In the genomic region with DNA sequence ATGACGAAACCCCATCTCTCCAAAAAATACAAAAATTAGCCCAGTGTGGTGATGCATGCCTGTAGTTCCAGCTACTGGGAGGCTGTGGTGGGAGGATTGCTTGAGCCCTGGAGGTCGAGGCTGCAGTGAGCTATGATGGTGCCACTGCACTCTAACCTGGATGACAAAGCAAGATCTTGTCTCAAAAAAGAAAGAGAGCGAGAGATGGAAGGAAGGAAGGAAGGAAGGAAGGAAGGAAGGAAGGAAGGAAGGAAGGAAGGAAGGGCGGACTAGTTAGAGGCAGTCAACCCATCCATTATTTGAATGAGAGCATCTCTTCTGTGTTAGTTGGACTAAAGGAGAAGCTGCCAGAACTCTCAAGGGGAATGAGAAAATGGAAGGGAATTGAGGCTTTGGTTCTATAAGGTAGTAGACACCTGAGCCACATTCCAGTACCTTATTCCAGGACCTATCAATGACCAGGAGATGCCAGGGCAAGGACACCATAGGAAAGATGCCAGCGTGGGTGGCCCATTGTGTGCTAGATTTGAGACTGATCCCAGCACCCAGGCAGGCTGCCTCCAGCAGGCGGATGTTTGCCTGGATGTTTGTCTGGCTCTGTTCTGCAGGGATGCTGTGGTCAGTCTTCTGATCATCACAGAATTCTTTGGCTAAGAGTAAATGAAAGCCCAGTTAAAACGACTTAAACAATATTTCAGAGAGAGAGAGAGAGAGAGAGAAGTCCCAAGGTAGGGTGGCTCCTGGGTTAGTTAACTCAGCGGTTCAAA, we compare ENCODE assay signal across 31 cellular contexts.
"Had no signal": no experiment of that assay in that cellular context is flagged by ENCODE, and none has a peak within 500 bp of the region (broad histone marks: within the 10 kb centered on the region; RNA-seq: fewer than 3 reads in every experiment).

No MANE protein-coding gene starts in this region.

- H3K36me3 ChIP-seq: brain microvascular endothelial cell, esophagus muscularis mucosa, gastroesophageal sphincter, heart right ventricle had no signal

- FAIRE-seq: astrocyte, bronchial epithelial cell had no signal

- H3K9me3 ChIP-seq: esophagus muscularis mucosa, gastroesophageal sphincter, heart right ventricle had no signal

- H3K36me3 Mint-ChIP-seq: activated CD4-positive, alpha-beta memory T cell treated with anti-CD3 and anti-CD28 coated beads for 36 hours; activated naive CD8-positive, alpha-beta T cell had no signal

- H3K4me1 ChIP-seq: esophagus muscularis mucosa, foreskin keratinocyte, gastroesophageal sphincter had no signal

- H3K4me3 ChIP-seq: coronary artery, dorsolateral prefrontal cortex, esophagus muscularis mucosa, gastroesophageal sphincter, heart right ventricle had no signal

- H3K4me3 Mint-ChIP-seq: activated CD4-positive, alpha-beta memory T cell treated with anti-CD3 and anti-CD28 coated beads for 36 hours; activated CD4-positive, alpha-beta T cell treated with anti-CD3 and anti-CD28 coated beads for 36 hours; activated CD4-positive, alpha-beta T cell treated with anti-CD3 and anti-CD28 coated beads, Interleukin-2, amount 10 ng/mL, durations not matched to agents 24 days and 14 days; activated CD8-positive, alpha-beta memory T cell treated with anti-CD3 and anti-CD28 coated beads, Interleukin-2, amount 10 ng/mL, durations not matched to agents 7 days and 5 days; activated CD8-positive, alpha-beta T cell treated with anti-CD3 and anti-CD28 coated beads, Interleukin-2, amount 10 ng/mL, durations not matched to agents 7 days and 5 days; activated naive CD4-positive, alpha-beta T cell treated with anti-CD3 and anti-CD28 coated beads for 36 hours; activated naive CD8-positive, alpha-beta T cell; activated T-helper 1 cell treated with anti-CD3 and anti-CD28 coated beads, Interleukin-12 subunit alpha, Interleukin-12 subunit beta, Interleukin-2, Interleukin-4 antibody, amounts not matched to agents 30 ng/mL and 10 ng/mL and 1 ng/mL, durations not matched to agents 14 hours and 24 hours and 36 hours; central memory CD8-positive, alpha-beta T cell; dendritic cell treated with granulocyte-macrophage colony-stimulating factor and Interleukin-4, amounts not matched to agents 40 ng/mL and 50 ng/mL, for 4 days; effector memory CD8-positive, alpha-beta T cell had no signal

- DNase-seq: activated CD4-positive, alpha-beta memory T cell treated with anti-CD3 and anti-CD28 coated beads for 36 hours; activated CD4-positive, alpha-beta T cell treated with anti-CD3 and anti-CD28 coated beads for 36 hours; activated CD4-positive, alpha-beta T cell treated with anti-CD3 and anti-CD28 coated beads, Interleukin-2, amount 10 ng/mL, durations not matched to agents 24 days and 14 days; activated CD4-positive, CD25-positive, alpha-beta regulatory T cell; activated CD4-positive, CD25-positive, alpha-beta regulatory T cell treated with anti-CD3 and anti-CD28 coated beads, Interleukin-2, amount 50 U/mL, for 72 hours; activated CD8-positive, alpha-beta memory T cell treated with anti-CD3 and anti-CD28 coated beads, Interleukin-2, amount 10 ng/mL, durations not matched to agents 7 days and 5 days; activated CD8-positive, alpha-beta memory T cell treated with anti-CD3 and anti-CD28 coated beads, Interleukin-2, amount 50 U/mL, for 4 hours; activated CD8-positive, alpha-beta T cell treated with anti-CD3 and anti-CD28 coated beads, Interleukin-2, amount 10 ng/mL, durations not matched to agents 7 days and 5 days; activated effector memory CD4-positive, alpha-beta T cell treated with anti-CD3 and anti-CD28 coated beads, Interleukin-2, amount 50 U/mL, for 16 hours; activated naive CD4-positive, alpha-beta T cell treated with anti-CD3 and anti-CD28 coated beads for 36 hours; activated T-cell treated with anti-CD3 and anti-CD28 coated beads, Interleukin-2, amount 50 U/mL, for 1 hour; activated T-cell treated with anti-CD3 and anti-CD28 coated beads, Interleukin-2, amount 50 U/mL, for 48 hours; amniotic stem cell; anterior cingulate cortex; brain microvascular endothelial cell; dorsolateral prefrontal cortex; effector memory CD8-positive, alpha-beta T cell; erythroblast; foreskin keratinocyte; heart right ventricle; T-helper 2 cell had no signal

- H3K27me3 Mint-ChIP-seq: activated CD4-positive, alpha-beta memory T cell treated with anti-CD3 and anti-CD28 coated beads for 36 hours; activated CD4-positive, alpha-beta T cell treated with anti-CD3 and anti-CD28 coated beads for 36 hours; activated naive CD8-positive, alpha-beta T cell; central memory CD8-positive, alpha-beta T cell; effector memory CD8-positive, alpha-beta T cell had no signal

- H3K27ac Mint-ChIP-seq: activated CD4-positive, alpha-beta memory T cell treated with anti-CD3 and anti-CD28 coated beads for 36 hours; activated CD4-positive, alpha-beta T cell treated with anti-CD3 and anti-CD28 coated beads for 36 hours; activated CD4-positive, alpha-beta T cell treated with anti-CD3 and anti-CD28 coated beads, Interleukin-2, amount 10 ng/mL, durations not matched to agents 24 days and 14 days; activated CD8-positive, alpha-beta memory T cell treated with anti-CD3 and anti-CD28 coated beads, Interleukin-2, amount 10 ng/mL, durations not matched to agents 7 days and 5 days; activated CD8-positive, alpha-beta T cell treated with anti-CD3 and anti-CD28 coated beads, Interleukin-2, amount 10 ng/mL, durations not matched to agents 7 days and 5 days; activated naive CD4-positive, alpha-beta T cell treated with anti-CD3 and anti-CD28 coated beads for 36 hours; activated naive CD8-positive, alpha-beta T cell; activated T-helper 1 cell treated with anti-CD3 and anti-CD28 coated beads, Interleukin-12 subunit alpha, Interleukin-12 subunit beta, Interleukin-2, Interleukin-4 antibody, amounts not matched to agents 30 ng/mL and 10 ng/mL and 1 ng/mL, durations not matched to agents 14 hours and 24 hours and 36 hours; activated T-helper 2 cell treated with anti-CD3 and anti-CD28 coated beads, Interferon-gamma antibody, Interleukin-2, Interleukin-4, amounts not matched to agents 10 μg/mL and 5 μg/mL and 100 μg/mL, durations not matched to agents 14 hours and 24 hours and 36 hours; dendritic cell treated with granulocyte-macrophage colony-stimulating factor and Interleukin-4, amounts not matched to agents 40 ng/mL and 50 ng/mL, for 4 days; effector memory CD8-positive, alpha-beta T cell had no signal

- ATAC-seq: activated CD4-positive, alpha-beta T cell treated with anti-CD3 and anti-CD28 coated beads for 36 hours; activated CD8-positive, alpha-beta memory T cell treated with anti-CD3 and anti-CD28 coated beads, Interleukin-2, amount 10 ng/mL, durations not matched to agents 7 days and 5 days; activated CD8-positive, alpha-beta T cell treated with anti-CD3 and anti-CD28 coated beads, Interleukin-2, amount 10 ng/mL, durations not matched to agents 7 days and 5 days; effector memory CD8-positive, alpha-beta T cell; foreskin keratinocyte; gastroesophageal sphincter; heart right ventricle had no signal

- H3K9me3 Mint-ChIP-seq: activated CD4-positive, alpha-beta memory T cell treated with anti-CD3 and anti-CD28 coated beads for 36 hours; activated naive CD4-positive, alpha-beta T cell treated with anti-CD3 and anti-CD28 coated beads for 36 hours; activated T-helper 1 cell treated with anti-CD3 and anti-CD28 coated beads, Interleukin-12 subunit alpha, Interleukin-12 subunit beta, Interleukin-2, Interleukin-4 antibody, amounts not matched to agents 30 ng/mL and 10 ng/mL and 1 ng/mL, durations not matched to agents 14 hours and 24 hours and 36 hours; activated T-helper 2 cell treated with anti-CD3 and anti-CD28 coated beads, Interferon-gamma antibody, Interleukin-2, Interleukin-4, amounts not matched to agents 10 μg/mL and 5 μg/mL and 100 μg/mL, durations not matched to agents 14 hours and 24 hours and 36 hours; dendritic cell treated with granulocyte-macrophage colony-stimulating factor and Interleukin-4, amounts not matched to agents 40 ng/mL and 50 ng/mL, for 4 days had no signal

- H3K27ac ChIP-seq: brain microvascular endothelial cell, coronary artery, dorsolateral prefrontal cortex, esophagus muscularis mucosa, foreskin keratinocyte, gastroesophageal sphincter, heart right ventricle had no signal
